Comparison of ENCODE assay signal across 7 cellular contexts in genomic region chr5:106121972-106122605, GRCh38.
DNase-seq lines count a peak whose midpoint lies in the region; ATAC-seq and TF ChIP-seq lines count a peak whose summit lies in the region.

No MANE protein-coding gene starts in this region.

- no peaks in the 10 kb centered on the region for H3K9me3 ChIP-seq in liver (ENCODE audit: control insufficient read depth in 4 of 4, low read length in 3 of 4)

- ATAC-seq in GM19397 (IDR thresholded peaks at IDR 0.05; ENCODE audit: unreplicated experiment) (peak; percentile 85), HG03342 (IDR thresholded peaks at IDR 0.05; ENCODE audit: unreplicated experiment) (peak; percentile 89)
- ATAC-seq in activated CD8-positive, alpha-beta T cell treated with anti-CD3 and anti-CD28 coated beads for 36 hours: no peak

- H3K36me3 Mint-ChIP-seq in activated CD8-positive, alpha-beta T cell treated with anti-CD3 and anti-CD28 coated beads for 36 hours (ENCODE audit: low read depth): no peaks in the 10 kb centered on the region

- peaks cover 6% of the 10 kb centered on the region for H3K9me3 Mint-ChIP-seq in activated CD8-positive, alpha-beta T cell treated with anti-CD3 and anti-CD28 coated beads for 36 hours

- intact Hi-C loops in activated CD8-positive, alpha-beta T cell treated with anti-CD3 and anti-CD28 coated beads for 36 hours (cut with micrococcal nuclease): no loop called here

- H3K27ac Mint-ChIP-seq in activated CD8-positive, alpha-beta T cell treated with anti-CD3 and anti-CD28 coated beads for 36 hours: no peak overlapping the region

- H3K4me3 ChIP-seq in liver (ENCODE audit: low read depth in 1 of 3, low read length in 3 of 3): no peak overlapping the region

- DNase-seq in GM03348 (ENCODE audit: low spot score): peak; percentile 72
- DNase-seq in activated CD8-positive, alpha-beta T cell treated with anti-CD3 and anti-CD28 coated beads for 36 hours: peak; percentile 16
- no peak for DNase-seq in NCI-H1436 treated with DMSO at 0.1 percent for 48 hours (lab: John Stamatoyannopoulos, UW)
- no peak for DNase-seq in HT-29 (ENCODE audit: low spot score)

- CTCF ChIA-PET in activated CD8-positive, alpha-beta T cell treated with anti-CD3 and anti-CD28 coated beads for 36 hours (lab: Charles Lee): no interaction called here

- 65% methylated on average over 7 of the region's 7 CpGs for WGBS in liver

- peak in 1 of 2 donors; percentile 41 for TF ChIP-seq RAD21 in liver (IDR thresholded peaks at IDR 0.05)

- H3K27me3 Mint-ChIP-seq in activated CD8-positive, alpha-beta T cell treated with anti-CD3 and anti-CD28 coated beads for 36 hours: no peaks in the 10 kb centered on the region

- no peak overlapping the region for H3K9ac ChIP-seq in liver (ENCODE audit: low read depth in 1 of 2, low read length in 2 of 2)

- H3K27me3 ChIP-seq in liver (ENCODE audit: control insufficient read depth in 4 of 4, insufficient read depth in 4 of 4, low read length in 3 of 4): no peaks in the 10 kb centered on the region

- peak; percentile 80 for TF ChIP-seq CTCF in activated CD8-positive, alpha-beta T cell treated with anti-CD3 and anti-CD28 coated beads for 36 hours (IDR thresholded peaks at IDR 0.05)
- peak; percentile 32 for TF ChIP-seq CTCF in liver (IDR thresholded peaks at IDR 0.05; ENCODE audit: low read depth, low read length, missing input control)

- no peaks in the 10 kb centered on the region for H3K4me1 ChIP-seq in liver (ENCODE audit: control insufficient read depth in 4 of 4, insufficient read depth in 4 of 4, low read length in 3 of 4)

- H3K36me3 ChIP-seq in liver (ENCODE audit: control insufficient read depth in 4 of 4, insufficient read depth in 3 of 4, low read depth in 1 of 4, low read length in 3 of 4): no peaks in the 10 kb centered on the region

- POLR2A ChIA-PET in activated CD8-positive, alpha-beta T cell treated with anti-CD3 and anti-CD28 coated beads for 36 hours (lab: Charles Lee): no interaction called here

- H3K4me3 Mint-ChIP-seq in activated CD8-positive, alpha-beta T cell treated with anti-CD3 and anti-CD28 coated beads for 36 hours: no peak overlapping the region

- no peaks in the 10 kb centered on the region for H3K4me1 Mint-ChIP-seq in activated CD8-positive, alpha-beta T cell treated with anti-CD3 and anti-CD28 coated beads for 36 hours (ENCODE audit: low read depth)

- H3K27ac ChIP-seq in liver (ENCODE audit: low read depth in 1 of 2, low read length in 2 of 2): no peak overlapping the region

TF ChIP-seq in liver, 16 proteins besides CTCF, POLR2A, EP300 and RAD21:
- TF ChIP-seq TAF1 (conservative IDR thresholded peaks at IDR 0.05): no peak
- no peak for TF ChIP-seq ATF3 (IDR thresholded peaks at IDR 0.05)
- no peak for TF ChIP-seq YY1 (IDR thresholded peaks at IDR 0.05)
- TF ChIP-seq MAX (IDR thresholded peaks at IDR 0.05): no peak
- TF ChIP-seq SP1 (IDR thresholded peaks at IDR 0.05): no peak
- TF ChIP-seq JUND (IDR thresholded peaks at IDR 0.05): no peak
- TF ChIP-seq REST (IDR thresholded peaks at IDR 0.05): no peak
- no peak for TF ChIP-seq RXRA (IDR thresholded peaks at IDR 0.05)
- no peak for TF ChIP-seq EGR1 (IDR thresholded peaks at IDR 0.05; ENCODE audit: low read depth in 2 of 2)
- TF ChIP-seq FOXA1 (IDR thresholded peaks at IDR 0.05): no peak
- TF ChIP-seq ZBTB33 (IDR thresholded peaks at IDR 0.05): no peak

Comparison
In these comparisons a context has a peak if more than half of its experiments do, and no peak if none do; other contexts are left out.
1. DNase-seq: peak in GM03348 (single experiment) and activated CD8-positive, alpha-beta T cell treated with anti-CD3 and anti-CD28 coated beads for 36 hours (single experiment); none in NCI-H1436 treated with DMSO at 0.1 percent for 48 hours (single experiment) and HT-29 (single experiment).